In genomic region chr11:123261345-123262106, GRCh38 we compare ENCODE assay signal across 8 cellular contexts.
A peak's percentile ranks its signal among the peaks of the same experiment; 100 is the strongest.
DNase-seq lines count a peak whose midpoint lies in the region; ATAC-seq and TF ChIP-seq lines count a peak whose summit lies in the region.

No MANE protein-coding gene starts in this region.

- H3K27ac ChIP-seq in lower lobe of right lung: no peak overlapping the region

- peak; percentile 96 to 97 for ATAC-seq in lower lobe of right lung
- no peak for ATAC-seq in GM18909 (IDR thresholded peaks at IDR 0.05; ENCODE audit: poor library complexity, unreplicated experiment)

- H3K4me1 ChIP-seq in lower lobe of right lung: peaks cover 9% of the 10 kb centered on the region

- peak; percentile 3 for DNase-seq in DMS114 treated with DMSO at 0.1 percent for 48 hours (lab: John Stamatoyannopoulos, UW; ENCODE audit: unreplicated experiment)
- peak; percentile 35 for DNase-seq in HFF-Myc (ENCODE audit: extremely low read depth, low read depth)
- peak; percentile 38 to 86 for DNase-seq in NCI-H446 (lab: John Stamatoyannopoulos, UW)
- DNase-seq in activated CD4-positive, alpha-beta T cell treated with anti-CD3 and anti-CD28 coated beads, Interleukin-2, amount 50 U/mL, for 24 hours (ENCODE audit: low read depth in 1 of 2, low spot score in 1 of 2): peak; percentile 24 to 49
- DNase-seq in dermis microvascular lymphatic vessel endothelial cell (ENCODE audit: low read depth in 2 of 2): peak; percentile 7 to 64
- DNase-seq in lower lobe of right lung: peak; percentile 90
- DNase-seq in stimulated activated CD4-positive, alpha-beta T cell treated with anti-CD3 and anti-CD28 coated beads, TNF-alpha, amount 100 ng/mL, for 24 hours (ENCODE audit: low read depth in 3 of 3): peak; percentile 39 to 76 (median 45)

- no peaks in the 10 kb centered on the region for H3K36me3 ChIP-seq in lower lobe of right lung

- peaks cover 7% of the 10 kb centered on the region for H3K27me3 ChIP-seq in lower lobe of right lung (ENCODE audit: low read depth)

- no peak overlapping the region for H3K4me3 ChIP-seq in HFF-Myc (replicated peaks; ENCODE audit: low read depth, low read length)
- peak overlapping the region; percentile 34 for H3K4me3 ChIP-seq in lower lobe of right lung

- intact Hi-C loops in lower lobe of right lung (cut with DNase I): no loop called here

- peak; percentile 98 for TF ChIP-seq CTCF in HFF-Myc (IDR thresholded peaks at IDR 0.05; ENCODE audit: low read depth, low read length, missing control alignments)
- TF ChIP-seq CTCF in lower lobe of right lung (IDR thresholded peaks at IDR 0.05): peak; percentile 92

- no peaks in the 10 kb centered on the region for H3K9me3 ChIP-seq in lower lobe of right lung

Comparison
In these comparisons a context has a peak if more than half of its experiments do, and no peak if none do; other contexts are left out.
1. DNase-seq: peak in every context shown above with its lines; median percentile 90 in lower lobe of right lung; 62 in NCI-H446; 45 in stimulated activated CD4-positive, alpha-beta T cell treated with anti-CD3 and anti-CD28 coated beads, TNF-alpha, amount 100 ng/mL, for 24 hours; 36 in activated CD4-positive, alpha-beta T cell treated with anti-CD3 and anti-CD28 coated beads, Interleukin-2, amount 50 U/mL, for 24 hours; 36 in dermis microvascular lymphatic vessel endothelial cell; 35 in HFF-Myc; 3 in DMS114 treated with DMSO at 0.1 percent for 48 hours.